Comparison of ENCODE assay signal across 1 cellular context in genomic region chr6:29255530-29255929, GRCh38.
TF ChIP-seq lines count a peak whose summit lies in the region.

No MANE protein-coding gene starts in this region.

TF ChIP-seq in K562, 482 proteins besides CTCF, POLR2A, EP300 and RAD21 (continued from another document):
- TF ChIP-seq L3MBTL2 (IDR thresholded peaks at IDR 0.05) (no peak), NFYB (IDR thresholded peaks at IDR 0.05; ENCODE audit: extremely low read depth, insufficient read length) (no peak), TRIM24 (IDR thresholded peaks at IDR 0.05) (0 out of 4 replicates have a peak, but pooled peaks have one; percentile 14 to 43), SFPQ (IDR thresholded peaks at IDR 0.05; ENCODE audit: low read depth, low read length) (no peak), TRIM28 (IDR thresholded peaks at IDR 0.05) (peak; percentile 42; the same call in 1 of the 2 replicates), JUND (IDR thresholded peaks at IDR 0.05; ENCODE audit: borderline replicate concordance, low read depth, low read length) (peak; percentile 76), JUND (tag; IDR thresholded peaks at IDR 0.05; ENCODE audit: borderline replicate concordance, low read depth, low read length) (peak; percentile 88)
